2 cellular contexts compared by ENCODE assay signal in the genomic region with DNA sequence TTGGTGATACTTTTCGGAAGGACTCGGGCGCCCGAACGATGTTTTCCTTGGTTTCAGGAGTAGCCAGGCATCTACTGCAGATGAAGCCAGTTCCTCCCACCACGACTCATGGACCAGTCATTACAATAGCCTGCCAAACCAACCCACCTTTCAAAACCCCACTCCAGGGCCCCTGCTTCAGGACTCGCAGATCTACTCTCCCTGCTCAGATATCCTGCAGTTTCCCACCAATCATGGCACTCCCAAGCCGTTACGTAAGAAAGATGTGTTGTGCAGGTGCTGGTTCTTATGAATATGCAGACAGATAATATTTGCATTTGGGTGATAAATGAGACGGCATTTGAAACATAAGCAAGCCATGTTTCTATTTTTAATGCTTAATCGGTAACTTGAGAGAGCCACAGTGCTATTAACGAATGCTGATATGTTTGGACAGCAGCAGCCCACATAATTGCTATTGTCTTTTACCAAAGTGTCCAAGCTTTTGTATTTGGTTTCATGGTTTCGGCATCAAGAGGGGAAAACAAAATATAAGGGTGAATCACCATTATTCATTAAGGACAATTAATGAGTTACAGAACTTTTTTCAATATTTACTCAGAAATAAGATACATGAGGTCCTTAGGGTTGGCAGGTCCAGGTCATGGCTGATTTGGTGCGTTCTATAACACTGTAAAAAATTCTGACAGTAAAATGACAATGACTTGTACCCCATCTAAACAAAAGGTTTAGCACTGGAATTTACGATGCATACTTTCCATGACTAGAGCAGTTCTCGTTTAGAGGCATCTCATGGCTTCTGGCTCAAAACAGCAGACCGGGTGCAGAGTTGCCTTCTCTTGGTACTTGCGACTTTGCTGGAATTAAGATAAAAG.
TF ChIP-seq lines count a peak whose summit lies in the region.

No MANE protein-coding gene starts in this region.

TF ChIP-seq in SK-N-SH, 30 proteins besides CTCF, POLR2A, EP300 and RAD21 (continued from another document):
- TF ChIP-seq PBX3 (IDR thresholded peaks at IDR 0.05), result no peak

TF ChIP-seq in SK-N-SH treated with all-trans-retinoic acid at 6 μM for 48 hours, 23 proteins besides CTCF, POLR2A, EP300 and RAD21 (continued from another document):
- TF ChIP-seq SNAI2 (CRISPR knock-in tag; IDR thresholded peaks at IDR 0.05) (no peak), POU6F1 (CRISPR knock-in tag; IDR thresholded peaks at IDR 0.05; ENCODE audit: borderline replicate concordance, low read depth) (no peak), RARB (CRISPR knock-in tag; IDR thresholded peaks at IDR 0.05) (no peak), ZNF565 (CRISPR knock-in tag; conservative IDR thresholded peaks at IDR 0.05; ENCODE audit: low read depth) (no peak)
- TF ChIP-seq, protein P1, sequence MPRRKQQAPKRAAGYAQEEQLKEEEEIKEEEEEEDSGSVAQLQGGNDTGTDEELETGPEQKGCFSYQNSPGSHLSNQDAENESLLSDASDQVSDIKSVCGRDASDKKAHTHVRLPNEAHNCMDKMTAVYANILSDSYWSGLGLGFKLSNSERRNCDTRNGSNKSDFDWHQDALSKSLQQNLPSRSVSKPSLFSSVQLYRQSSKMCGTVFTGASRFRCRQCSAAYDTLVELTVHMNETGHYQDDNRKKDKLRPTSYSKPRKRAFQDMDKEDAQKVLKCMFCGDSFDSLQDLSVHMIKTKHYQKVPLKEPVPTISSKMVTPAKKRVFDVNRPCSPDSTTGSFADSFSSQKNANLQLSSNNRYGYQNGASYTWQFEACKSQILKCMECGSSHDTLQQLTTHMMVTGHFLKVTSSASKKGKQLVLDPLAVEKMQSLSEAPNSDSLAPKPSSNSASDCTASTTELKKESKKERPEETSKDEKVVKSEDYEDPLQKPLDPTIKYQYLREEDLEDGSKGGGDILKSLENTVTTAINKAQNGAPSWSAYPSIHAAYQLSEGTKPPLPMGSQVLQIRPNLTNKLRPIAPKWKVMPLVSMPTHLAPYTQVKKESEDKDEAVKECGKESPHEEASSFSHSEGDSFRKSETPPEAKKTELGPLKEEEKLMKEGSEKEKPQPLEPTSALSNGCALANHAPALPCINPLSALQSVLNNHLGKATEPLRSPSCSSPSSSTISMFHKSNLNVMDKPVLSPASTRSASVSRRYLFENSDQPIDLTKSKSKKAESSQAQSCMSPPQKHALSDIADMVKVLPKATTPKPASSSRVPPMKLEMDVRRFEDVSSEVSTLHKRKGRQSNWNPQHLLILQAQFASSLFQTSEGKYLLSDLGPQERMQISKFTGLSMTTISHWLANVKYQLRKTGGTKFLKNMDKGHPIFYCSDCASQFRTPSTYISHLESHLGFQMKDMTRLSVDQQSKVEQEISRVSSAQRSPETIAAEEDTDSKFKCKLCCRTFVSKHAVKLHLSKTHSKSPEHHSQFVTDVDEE (CRISPR knock-in tag; IDR thresholded peaks at IDR 0.05), result no peak
